Comparison of ENCODE assay signal across 10 cellular contexts in the genomic region with DNA sequence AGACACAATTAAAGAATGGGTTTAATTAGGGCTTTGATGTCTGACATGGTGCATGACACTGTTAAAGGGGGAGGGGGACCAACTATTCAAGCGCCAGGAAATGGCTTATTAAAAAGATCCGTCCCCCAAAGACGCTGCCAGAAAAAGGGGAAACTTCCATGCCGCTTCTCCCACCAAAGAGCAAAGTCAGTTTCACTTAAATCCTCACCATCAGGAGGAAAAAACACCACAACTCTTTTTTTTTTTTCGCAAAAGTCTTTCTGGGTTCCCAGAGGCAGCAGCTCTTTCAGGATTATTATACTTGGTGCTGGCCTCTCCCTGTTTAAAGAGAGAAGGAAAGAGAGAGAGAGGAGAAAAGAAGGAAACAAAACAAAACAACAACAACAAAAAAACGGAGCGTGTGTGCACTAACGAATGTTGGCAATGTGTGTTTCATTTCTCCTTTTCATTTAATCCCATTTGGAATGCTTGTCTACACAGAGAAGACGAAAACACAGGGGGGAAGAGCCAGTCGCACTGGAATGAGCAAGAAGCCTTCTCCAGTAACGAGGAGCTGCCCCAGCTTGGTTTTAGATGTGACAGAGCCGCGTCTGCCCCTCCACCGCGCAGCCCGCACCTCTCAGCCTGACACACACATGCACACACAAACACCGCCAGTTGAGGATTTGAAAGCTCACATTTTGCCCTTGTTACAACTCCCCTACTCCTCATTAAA. TPM values are rescaled to one million over a fixed set of nuclear protein-coding genes. Genes with fewer than 3 reads are reported as not detected.
DNase-seq lines count a peak whose midpoint lies in the region; ATAC-seq, FAIRE-seq and TF ChIP-seq lines count a peak whose summit lies in the region.
"Had no signal": no experiment of that assay in that cellular context is flagged by ENCODE, and none has a peak within 500 bp of the region (broad histone marks: within the 10 kb centered on the region; RNA-seq: fewer than 3 reads in every experiment).

No MANE protein-coding gene starts in this region.

- peak overlapping the region in 7 of 9 donors; percentile 25 to 76 (median 50) for H3K27ac Mint-ChIP-seq in naive thymus-derived CD4-positive, alpha-beta T cell

- BruUV-seq in GM12878 (replicated peaks; lab: Mats Ljungman, UMichigan) = no TSS peak

- ATAC-seq in GM12878 (peak; percentile 69), HG02798 (IDR thresholded peaks at IDR 0.05; ENCODE audit: poor library complexity, unreplicated experiment) (no peak)
- peak; percentile 44 for ATAC-seq in naive thymus-derived CD4-positive, alpha-beta T cell

- H3K4me1 ChIP-seq in BLaER1 (peaks cover 22% of the 10 kb centered on the region), HUES48 (ENCODE audit: control insufficient read depth, insufficient read depth, low read length) (peaks cover 30% of the 10 kb centered on the region), GM12878 (ENCODE audit: control insufficient read depth, insufficient read depth, low read length) (no peaks in the 10 kb centered on the region), SK-N-SH (ENCODE audit: control insufficient read depth in 1 of 2, insufficient read depth in 2 of 2, low read depth in 1 of 2, low read length in 1 of 2) (no peaks in the 10 kb centered on the region)
- peaks cover 0 to 22% of the 10 kb centered on the region in 2 donors for H3K4me1 ChIP-seq in naive thymus-derived CD4-positive, alpha-beta T cell (ENCODE audit: control insufficient read depth in 2 of 2, insufficient read depth in 2 of 2, low read length in 2 of 2)

- no peaks in the 10 kb centered on the region for H3K36me3 Mint-ChIP-seq in naive thymus-derived CD4-positive, alpha-beta T cell

- TF ChIP-seq CTCF in GM12878 (IDR thresholded peaks at IDR 0.05 in 2 of 3, conservative IDR thresholded peaks at IDR 0.05 in 1 of 3; ENCODE audit: control insufficient read depth in 2 of 3, extremely low read depth in 1 of 3, insufficient read depth in 1 of 3, low read depth in 3 of 3, low read length in 3 of 3) (no peak), SK-N-SH (IDR thresholded peaks at IDR 0.05) (no peak)

- intact Hi-C loops in GM12878 (cut with micrococcal nuclease; ENCODE audit: unreplicated experiment) = no loop called here
- intact Hi-C loops in naive thymus-derived CD4-positive, alpha-beta T cell (cut with micrococcal nuclease) = loop anchor here in 1 of 2 donors (2.0 kb wide), 1 partner anchor 37 kb away; no protein-coding TSS in a partner anchor

- no peak for DNase-seq in GM12878 (ENCODE audit: low read depth, low spot score)
- peak in 3 of 9 donors; percentile 19 to 26 (median 23) for DNase-seq in naive thymus-derived CD4-positive, alpha-beta T cell
- no peak for DNase-seq in GM19240 (ENCODE audit: insufficient read length, low spot score)
- no peak for DNase-seq in SK-N-SH
- no peak for DNase-seq in DMS 273 (lab: John Stamatoyannopoulos, UW; ENCODE audit: unreplicated experiment)
- DNase-seq: Kasumi-1 had no signal

- no peak overlapping the region for H3K27ac ChIP-seq in BLaER1
- H3K27ac ChIP-seq in HUES48 (ENCODE audit: low read depth, low read length) = peak overlapping the region; percentile 81
- H3K27ac ChIP-seq in GM12878 (ENCODE audit: control insufficient read depth, insufficient read depth) = no peak overlapping the region
- no peak overlapping the region for H3K27ac ChIP-seq in naive thymus-derived CD4-positive, alpha-beta T cell (ENCODE audit: low read depth, low read length)
- no peak overlapping the region for H3K27ac ChIP-seq in SK-N-SH (ENCODE audit: low read depth in 2 of 2, low read length in 1 of 2)
- H3K27ac ChIP-seq: cardiac muscle cell had no signal

- RAD21 ChIA-PET in GM12878 (lab: Charles Lee; ENCODE audit: unreplicated experiment) = interaction anchor here (0.8 to 1.1 kb wide), 3 partner anchors 19 to 201 kb away, joined by 3 read pairs; no protein-coding TSS in a partner anchor

- H4K20me1 ChIP-seq in BLaER1 (no peaks in the 10 kb centered on the region), GM12878 (ENCODE audit: control insufficient read depth, insufficient read depth) (no peaks in the 10 kb centered on the region), SK-N-SH (ENCODE audit: insufficient read depth) (no peaks in the 10 kb centered on the region)

- H3K9me3 ChIP-seq in BLaER1 = no peaks in the 10 kb centered on the region
- H3K9me3 ChIP-seq in HUES48 (ENCODE audit: control insufficient read depth, insufficient read depth, low read length) = no peaks in the 10 kb centered on the region
- H3K9me3 ChIP-seq in GM12878 (replicated peaks; ENCODE audit: control insufficient read depth, insufficient read depth, low read length) = no peaks in the 10 kb centered on the region; the same call in 2 of the 3 replicates
- H3K9me3 ChIP-seq in naive thymus-derived CD4-positive, alpha-beta T cell (ENCODE audit: control insufficient read depth in 2 of 3, low read length in 3 of 3) = no peaks in the 10 kb centered on the region
- no peaks in the 10 kb centered on the region for H3K9me3 ChIP-seq in SK-N-SH

- peak overlapping the region; percentile 54 for H3K4me2 ChIP-seq in BLaER1
- 0 out of 2 replicates have a peak overlapping the region, but pooled peaks have one; percentile 9 for H3K4me2 ChIP-seq in GM12878 (ENCODE audit: control insufficient read depth, insufficient read depth)
- no peak overlapping the region for H3K4me2 ChIP-seq in SK-N-SH

- no peaks in the 10 kb centered on the region for H3K9me2 ChIP-seq in SK-N-SH

- SMC1A ChIA-PET in GM12878 (lab: Charles Lee; ENCODE audit: uncharacterized antibody, unreplicated experiment) = interaction anchor here (1.2 kb wide), 1 partner anchor 201 kb away, joined by 3 read pairs; no protein-coding TSS in a partner anchor

- in situ Hi-C loops in GM12878 (cut with MboI) = no loop called here

- H3K9me3 Mint-ChIP-seq in naive thymus-derived CD4-positive, alpha-beta T cell = no peaks in the 10 kb centered on the region

- H3K4me1 Mint-ChIP-seq in naive thymus-derived CD4-positive, alpha-beta T cell = peaks cover 12 to 53% (median 31%) of the 10 kb centered on the region in 7 donors

- no peaks in the 10 kb centered on the region for H3K27me3 ChIP-seq in BLaER1
- H3K27me3 ChIP-seq in HUES48 (ENCODE audit: control insufficient read depth, insufficient read depth, low read length) = no peaks in the 10 kb centered on the region; the same call in 1 of the 2 replicates
- no peaks in the 10 kb centered on the region for H3K27me3 ChIP-seq in GM12878 (replicated peaks in 1 of 2; ENCODE audit: control insufficient read depth in 2 of 2, insufficient read depth in 2 of 2, low read length in 1 of 2)
- no peaks in the 10 kb centered on the region for H3K27me3 ChIP-seq in naive thymus-derived CD4-positive, alpha-beta T cell (ENCODE audit: control insufficient read depth in 2 of 2, insufficient read depth in 2 of 2, low read length in 2 of 2)
- no peaks in the 10 kb centered on the region for H3K27me3 ChIP-seq in SK-N-SH (ENCODE audit: insufficient read depth)
- H3K27me3 ChIP-seq: cardiac muscle cell had no signal

- CTCF ChIA-PET in GM12878 (lab: Yijun Ruan, JAX) = no interaction called here
- CTCF ChIA-PET in naive thymus-derived CD4-positive, alpha-beta T cell (lab: Charles Lee) = no interaction called here
- CTCF ChIA-PET in SK-N-SH (lab: Yijun Ruan, JAX) = interaction anchor here (1.0 to 1.1 kb wide), 2 partner anchors 13 to 37 kb away, joined by 3 to 4 read pairs; no protein-coding TSS in a partner anchor

- peaks cover 0 to 10% (median 0%) of the 10 kb centered on the region in 5 donors for H3K27me3 Mint-ChIP-seq in naive thymus-derived CD4-positive, alpha-beta T cell

- H3K4me3 ChIP-seq in BLaER1 = no peak overlapping the region
- H3K4me3 ChIP-seq in HUES48 (ENCODE audit: low read depth, low read length) = peak overlapping the region; percentile 46
- no peak overlapping the region for H3K4me3 ChIP-seq in GM12878
- peak overlapping the region; percentile 9 for H3K4me3 ChIP-seq in naive thymus-derived CD4-positive, alpha-beta T cell (ENCODE audit: low read length)
- H3K4me3 ChIP-seq in SK-N-SH (ENCODE audit: low read depth in 2 of 2, low read length in 1 of 2) = no peak overlapping the region
- H3K4me3 ChIP-seq: cardiac muscle cell had no signal

- no peak for TF ChIP-seq POLR2A in GM12878 (IDR thresholded peaks at IDR 0.05; ENCODE audit: low read depth, low read length)

- POLR2A ChIA-PET in GM12878 (lab: Charles Lee) = no interaction called here
- POLR2A ChIA-PET in naive thymus-derived CD4-positive, alpha-beta T cell (lab: Charles Lee) = interaction anchor here (1.2 to 1.4 kb wide), 2 partner anchors 10 to 35 kb away, joined by 3 to 10 read pairs; no protein-coding TSS in a partner anchor
- POLR2A ChIA-PET in SK-N-SH (lab: Yijun Ruan, JAX) = no interaction called here

- no peak for FAIRE-seq in GM12878 (lab: Jason Lieb, UNC)

- 20% methylated on average over 16 of the region's 17 CpGs for WGBS in GM12878 (ENCODE audit: insufficient coverage, insufficient replicate concordance, low lambda C conversion rate, missing lambda C conversion rate)
- 91% methylated on average over 17 of the region's 17 CpGs for WGBS in SK-N-SH (ENCODE audit: low lambda C conversion rate)

- TF ChIP-seq EP300 in GM12878 (IDR thresholded peaks at IDR 0.05; ENCODE audit: borderline replicate concordance in 1 of 2, control insufficient read depth in 1 of 2, low read depth in 2 of 2, low read length in 2 of 2) (no peak), SK-N-SH (IDR thresholded peaks at IDR 0.05; ENCODE audit: borderline replicate concordance in 1 of 2, low read depth in 1 of 2, low read length in 1 of 2) (no peak)

- H3K79me2 ChIP-seq in GM12878 (ENCODE audit: control insufficient read depth, insufficient read depth, low read length) (no peaks in the 10 kb centered on the region), SK-N-SH (ENCODE audit: insufficient read depth) (no peaks in the 10 kb centered on the region)

- no peaks in the 10 kb centered on the region for H3F3A ChIP-seq in SK-N-SH (replicated peaks; ENCODE audit: insufficient read depth)

- H3K9ac ChIP-seq in BLaER1 = no peak overlapping the region
- no peak overlapping the region for H3K9ac ChIP-seq in HUES48 (ENCODE audit: low read depth, low read length)
- no peak overlapping the region; the same call in 1 of the 2 replicates for H3K9ac ChIP-seq in GM12878 (ENCODE audit: control insufficient read depth, insufficient read depth, low read length)
- no peak overlapping the region for H3K9ac ChIP-seq in SK-N-SH

- peak overlapping the region; percentile 5; the same call in 1 of the 2 replicates for H2AFZ ChIP-seq in GM12878 (ENCODE audit: control insufficient read depth, low read depth, low read length)
- H2AFZ ChIP-seq in SK-N-SH (ENCODE audit: low read depth) = no peak overlapping the region

- TF ChIP-seq RAD21 in GM12878 (IDR thresholded peaks at IDR 0.05; ENCODE audit: insufficient read depth, low read depth, low read length) (no peak), SK-N-SH (IDR thresholded peaks at IDR 0.05; ENCODE audit: low read length) (no peak)

- no peaks in the 10 kb centered on the region for H3K36me3 ChIP-seq in BLaER1
- no peaks in the 10 kb centered on the region for H3K36me3 ChIP-seq in HUES48 (ENCODE audit: control insufficient read depth, insufficient read depth, low read length)
- no peaks in the 10 kb centered on the region for H3K36me3 ChIP-seq in GM12878 (ENCODE audit: control insufficient read depth in 2 of 2, insufficient read depth in 2 of 2, low read length in 1 of 2)
- H3K36me3 ChIP-seq in naive thymus-derived CD4-positive, alpha-beta T cell (ENCODE audit: control insufficient read depth in 2 of 3, insufficient read depth in 3 of 3, low read length in 3 of 3) = no peaks in the 10 kb centered on the region
- no peaks in the 10 kb centered on the region for H3K36me3 ChIP-seq in SK-N-SH (replicated peaks in 1 of 2; ENCODE audit: control insufficient read depth in 1 of 2, insufficient read depth in 2 of 2, low read length in 1 of 2)
- H3K36me3 ChIP-seq: cardiac muscle cell had no signal

- H3K4me3 Mint-ChIP-seq in naive thymus-derived CD4-positive, alpha-beta T cell = peak overlapping the region; percentile 78 to 91 (median 86)

RNA-seq across cellular contexts. Expression of a gene that starts 32.6 kb away (rescaled TPM):
- 14.6 and 16.2 TPM in 2 replicates for total RNA-seq in GM12878 (2013; cell fraction: nucleolus; rRNA removed)
- total RNA-seq in GM12878 (2014; rRNA removed) (4.2 and 4.6 TPM in 2 replicates), GM12878 (2014; rRNA removed; fragmentation: Illumina TruSeq; extraction: Trizol) (2.5 and 3.5 TPM in 2 replicates), GM12878 (2021) (7.2 and 7.8 TPM in 2 replicates)
- polyA plus RNA-seq in GM12878 (2011; ENCODE audit: low read depth) = 0.68 TPM
- polyA plus RNA-seq in GM12878 (2011; rRNA removed) (2.5 and 3.7 TPM in 2 replicates), GM12878 (2014; fragmentation: Illumina TruSeq; extraction: Trizol) (1.9 and 2.6 TPM in 2 replicates), GM12878 (2014; fragmentation: Nextera tagmentation; extraction: Ambion mirVana) (under 1 TPM; 0.47 to 0.66 TPM), GM12878 (2014; rRNA removed) (4.4 and 4.8 TPM in 2 replicates), GM12878 (2016; fragmentation: Nextera tagmentation; extraction: Ambion mirVana) (1 to 10 TPM in 1 of 2 experiments, under 1 TPM in 1; 0.58 to 1.6 TPM), SK-N-SH (2012; rRNA removed) (7.9 and 8.3 TPM in 2 replicates)
- polyA plus RNA-seq in GM12878 (2011; cell fraction: cytosol; rRNA removed) = 3.2 and 3.5 TPM in 2 replicates
- 8.9 and 17.6 TPM in 2 replicates for polyA plus RNA-seq in GM12878 (2011; cell fraction: nucleus; rRNA removed)
- 0.72 and 1.5 TPM in 2 replicates for polyA plus RNA-seq in GM12878 (2012)
- polyA minus RNA-seq in GM12878 (2011; rRNA and poly(A)+ RNA removed) = 4.1 and 6.0 TPM in 2 replicates
- polyA minus RNA-seq in GM12878 (2011; cell fraction: cytosol; rRNA and poly(A)+ RNA removed) = 1.5 and 1.7 TPM in 2 replicates
- 7.3 and 10.1 TPM in 2 replicates for polyA minus RNA-seq in GM12878 (2011; cell fraction: nucleus; rRNA and poly(A)+ RNA removed)
- 10 to 100 TPM in 4 of 5 experiments, 1 to 10 TPM in 1; 7.4 to 63.4 (median 39.5) TPM for total RNA-seq in naive thymus-derived CD4-positive, alpha-beta T cell
- polyA plus RNA-seq in naive thymus-derived CD4-positive, alpha-beta T cell = 10 to 100 TPM; 10.5 to 16.2 TPM
- polyA plus RNA-seq in SK-N-SH (2012; cell fraction: cytosol; rRNA removed) = 5.4 and 7.0 TPM in 2 replicates
- 17.8 and 19.1 TPM in 2 replicates for polyA plus RNA-seq in SK-N-SH (2012; cell fraction: nucleus; rRNA removed)

Comparison
In these comparisons a context has a peak if more than half of its experiments do, and no peak if none do; other contexts are left out.
1. H3K4me3 ChIP-seq: peak in HUES48 (single experiment) and naive thymus-derived CD4-positive, alpha-beta T cell (single experiment); none in BLaER1 (single experiment), GM12878 (single experiment) and SK-N-SH (0 of 2).